Comparison of ENCODE assay signal across 21 cellular contexts in the genomic region with DNA sequence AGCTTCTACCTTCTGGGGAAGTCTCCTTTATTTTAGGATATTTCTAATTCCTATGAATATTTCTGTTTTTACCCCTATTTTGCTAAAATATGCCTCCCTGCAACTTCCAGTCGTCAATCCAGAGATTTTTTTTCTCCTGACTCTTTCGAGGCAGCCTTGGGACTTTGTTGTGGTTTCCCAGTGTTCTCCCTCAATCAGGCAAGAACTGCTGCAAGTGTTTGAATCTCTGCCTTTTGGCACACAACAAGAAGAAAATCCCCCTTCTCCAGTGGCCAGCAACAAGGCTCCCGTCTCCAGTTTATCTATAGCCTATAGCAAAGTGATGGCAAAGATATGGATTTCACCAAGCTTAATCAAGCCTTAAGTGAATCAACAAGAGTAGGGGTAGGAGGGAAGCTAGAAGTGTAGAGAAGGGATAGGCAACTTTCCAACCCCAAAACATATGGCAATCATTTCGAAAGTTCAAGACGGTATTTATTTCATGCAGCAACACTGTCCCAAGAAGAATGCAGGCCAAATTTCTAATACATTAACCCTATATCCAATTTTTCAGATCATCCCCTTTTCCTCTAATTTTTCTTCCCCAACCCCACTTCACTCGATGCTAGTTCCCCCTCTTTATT. TPM values are rescaled to one million over a fixed set of nuclear protein-coding genes. Genes with fewer than 3 reads are reported as not detected.
DNase-seq lines count a peak whose midpoint lies in the region; TF ChIP-seq lines count a peak whose summit lies in the region.
"Had no signal": no experiment of that assay in that cellular context is flagged by ENCODE, and none has a peak within 500 bp of the region (broad histone marks: within the 10 kb centered on the region; RNA-seq: fewer than 3 reads in every experiment).

No MANE protein-coding gene starts in this region.

- peaks cover 9% of the 10 kb centered on the region for H3K4me1 Mint-ChIP-seq in MCF 10A (ENCODE audit: insufficient read depth, unreplicated experiment)
- H3K4me1 Mint-ChIP-seq: activated CD4-positive, alpha-beta memory T cell treated with anti-CD3 and anti-CD28 coated beads, Interleukin-2, amount 10 ng/mL, durations not matched to agents 7 days and 5 days; activated naive CD4-positive, alpha-beta T cell treated with anti-CD3 and anti-CD28 coated beads, Interleukin-2, amount 50 U/mL, for 24 hours; WTC11 had no signal

- H3K4me1 ChIP-seq in breast epithelium (no peaks in the 10 kb centered on the region), Karpas-422 (ENCODE audit: low read length) (no peaks in the 10 kb centered on the region), ascending aorta (no peaks in the 10 kb centered on the region)
- H3K4me1 ChIP-seq: HAP-1, SJCRH30 had no signal

- H3K9me3 Mint-ChIP-seq in MCF 10A (ENCODE audit: unreplicated experiment), result peaks cover 7% of the 10 kb centered on the region

- no peak for DNase-seq in MCF 10A (ENCODE audit: unreplicated experiment)
- DNase-seq in breast epithelium (ENCODE audit: low spot score in 2 of 2), result no peak
- DNase-seq in astrocyte of the spinal cord (ENCODE audit: low read depth, low spot score), result peak; percentile 44
- DNase-seq in foreskin fibroblast, result peak; percentile 60 to 85
- DNase-seq in Karpas-422, result no peak
- no peak for DNase-seq in ascending aorta (ENCODE audit: low spot score in 2 of 2)
- DNase-seq in NCI-H526 treated with DMSO at 0.1 percent for 48 hours (lab: John Stamatoyannopoulos, UW), result no peak
- DNase-seq in superior temporal gyrus (ENCODE audit: extremely low spot score), result no peak
- DNase-seq: activated CD4-positive, alpha-beta memory T cell treated with anti-CD3 and anti-CD28 coated beads, Interleukin-2, amount 10 ng/mL, durations not matched to agents 7 days and 5 days; activated T-cell treated with anti-CD3 and anti-CD28 coated beads, Interleukin-2, amount 50 U/mL, for 48 hours; CD8-positive, alpha-beta T cell; hippocampal formation; kidney glomerular epithelial cell; NCI-H82; PC-3; SJCRH30 had no signal

- no peak overlapping the region for H3K4me3 Mint-ChIP-seq in MCF 10A (ENCODE audit: unreplicated experiment)
- H3K4me3 Mint-ChIP-seq: activated CD4-positive, alpha-beta memory T cell treated with anti-CD3 and anti-CD28 coated beads, Interleukin-2, amount 10 ng/mL, durations not matched to agents 7 days and 5 days; activated naive CD4-positive, alpha-beta T cell treated with anti-CD3 and anti-CD28 coated beads, Interleukin-2, amount 50 U/mL, for 24 hours; CD8-positive, alpha-beta T cell; WTC11 had no signal

- in situ Hi-C loops in astrocyte of the spinal cord (cut with HindIII; ENCODE audit: low sequenced_read_pairs), result no loop called here

- CTCF ChIA-PET in MCF 10A (lab: Yijun Ruan, JAX), result interaction anchor here (0.5 kb wide), 1 partner anchor 468 kb away, joined by 3 read pairs; no protein-coding TSS in a partner anchor

- H3K4me2 ChIP-seq in Karpas-422 (ENCODE audit: low read depth, low read length, poor library complexity, severe bottlenecking), result no peak overlapping the region

- no peaks in the 10 kb centered on the region for H4K20me1 ChIP-seq in Karpas-422 (ENCODE audit: insufficient read depth, low read depth, low read length)

- H3K27ac ChIP-seq in breast epithelium, result no peak overlapping the region
- no peak overlapping the region for H3K27ac ChIP-seq in Karpas-422 (ENCODE audit: low read length)
- H3K27ac ChIP-seq in ascending aorta, result no peak overlapping the region
- H3K27ac ChIP-seq: SJCRH30 had no signal

- H3K36me3 ChIP-seq in breast epithelium (no peaks in the 10 kb centered on the region), Karpas-422 (ENCODE audit: insufficient read depth, low read length) (no peaks in the 10 kb centered on the region), ascending aorta (no peaks in the 10 kb centered on the region)
- H3K36me3 ChIP-seq: HAP-1, SJCRH30 had no signal

- no peaks in the 10 kb centered on the region for H3K9me3 ChIP-seq in breast epithelium
- no peaks in the 10 kb centered on the region for H3K9me3 ChIP-seq in Karpas-422 (ENCODE audit: low read length)
- H3K9me3 ChIP-seq in ascending aorta, result no peaks in the 10 kb centered on the region
- H3K9me3 ChIP-seq: HAP-1 had no signal

- peak overlapping the region; percentile 36 for H3K27ac Mint-ChIP-seq in MCF 10A (ENCODE audit: low read depth, unreplicated experiment)
- H3K27ac Mint-ChIP-seq: activated CD4-positive, alpha-beta memory T cell treated with anti-CD3 and anti-CD28 coated beads, Interleukin-2, amount 10 ng/mL, durations not matched to agents 7 days and 5 days; activated naive CD4-positive, alpha-beta T cell treated with anti-CD3 and anti-CD28 coated beads, Interleukin-2, amount 50 U/mL, for 24 hours; CD8-positive, alpha-beta T cell; WTC11 had no signal

- no peaks in the 10 kb centered on the region for H3K9me2 ChIP-seq in Karpas-422 (replicated peaks; ENCODE audit: insufficient read depth, low read length)

- no peak overlapping the region for H2AFZ ChIP-seq in Karpas-422 (ENCODE audit: low read length)

- no peaks in the 10 kb centered on the region for H3K27me3 ChIP-seq in breast epithelium
- H3K27me3 ChIP-seq in Karpas-422 (ENCODE audit: low read length), result no peaks in the 10 kb centered on the region
- no peaks in the 10 kb centered on the region for H3K27me3 ChIP-seq in ascending aorta
- H3K27me3 ChIP-seq: SJCRH30 had no signal

- POLR2A ChIA-PET in MCF 10A (lab: Yijun Ruan, JAX), result no interaction called here

- no peak for TF ChIP-seq POLR2A in breast epithelium (IDR thresholded peaks at IDR 0.05)

- no peaks in the 10 kb centered on the region for H3K79me2 ChIP-seq in Karpas-422 (ENCODE audit: low read length)

- no peak overlapping the region for H3K9ac ChIP-seq in Karpas-422 (ENCODE audit: low read length)

- TF ChIP-seq CTCF in MCF 10A (IDR thresholded peaks at IDR 0.05; ENCODE audit: unreplicated experiment), result no peak
- TF ChIP-seq CTCF in breast epithelium (IDR thresholded peaks at IDR 0.05), result no peak
- TF ChIP-seq CTCF in astrocyte of the spinal cord (IDR thresholded peaks at IDR 0.05; ENCODE audit: low read depth, low read length), result no peak
- no peak for TF ChIP-seq CTCF in foreskin fibroblast (IDR thresholded peaks at IDR 0.05; ENCODE audit: low read depth, low read length)
- no peak for TF ChIP-seq CTCF in ascending aorta (IDR thresholded peaks at IDR 0.05)

- BruUV-seq in MCF 10A (replicated peaks; lab: Mats Ljungman, UMichigan), result no TSS peak

- intact Hi-C loops in MCF 10A (cut with micrococcal nuclease) (no loop called here), breast epithelium (cut with DNase I; ENCODE audit: low total_unique reads) (no loop called here), ascending aorta (cut with DNase I) (no loop called here)

- H3K4me3 ChIP-seq in breast epithelium, result no peak overlapping the region
- no peak overlapping the region for H3K4me3 ChIP-seq in astrocyte of the spinal cord (ENCODE audit: low read depth, low read length)
- H3K4me3 ChIP-seq in foreskin fibroblast (ENCODE audit: low read depth in 1 of 2, low read length in 2 of 2), result peak overlapping the region in 1 of 2 donors; percentile 1
- no peak overlapping the region for H3K4me3 ChIP-seq in Karpas-422 (ENCODE audit: low read length)
- H3K4me3 ChIP-seq in ascending aorta, result no peak overlapping the region
- H3K4me3 ChIP-seq: HAP-1, SJCRH30 had no signal

- no peaks in the 10 kb centered on the region for H3K36me3 Mint-ChIP-seq in MCF 10A (ENCODE audit: insufficient read depth, unreplicated experiment)
- H3K36me3 Mint-ChIP-seq: activated naive CD4-positive, alpha-beta T cell treated with anti-CD3 and anti-CD28 coated beads, Interleukin-2, amount 50 U/mL, for 24 hours; CD8-positive, alpha-beta T cell; WTC11 had no signal

- H3K27me3 Mint-ChIP-seq in MCF 10A (ENCODE audit: insufficient read depth, unreplicated experiment), result no peaks in the 10 kb centered on the region
- H3K27me3 Mint-ChIP-seq: activated CD4-positive, alpha-beta memory T cell treated with anti-CD3 and anti-CD28 coated beads, Interleukin-2, amount 10 ng/mL, durations not matched to agents 7 days and 5 days; activated naive CD4-positive, alpha-beta T cell treated with anti-CD3 and anti-CD28 coated beads, Interleukin-2, amount 50 U/mL, for 24 hours had no signal

RNA-seq across cellular contexts. Expression of a gene that starts 37.7 kb away (rescaled TPM):
- total RNA-seq in MCF 10A (2022) (6.1 and 7.0 TPM in 2 replicates), breast epithelium (1 to 10 TPM; 2.6 to 3.4 (median 3.4) TPM), ascending aorta (6.0 TPM)
- total RNA-seq in Karpas-422 (2014; rRNA removed; shearing (Covaris generic); ENCODE audit: low replicate concordance), result 0.14 and 0.30 TPM in 2 replicates
- total RNA-seq: A172; activated CD4-positive, alpha-beta memory T cell treated with anti-CD3 and anti-CD28 coated beads, Interleukin-2, amount 10 ng/mL, durations not matched to agents 7 days and 5 days; CD8-positive, alpha-beta T cell; PC-3; T-helper 2 cell treated with Interferon-gamma antibody and Interleukin-4, amounts not matched to agents 100 ng/mL and 5 ng/mL, for 36 hours had no signal

Comparison
In these comparisons a context has a peak if more than half of its experiments do, and no peak if none do; other contexts are left out.
1. DNase-seq: peak in astrocyte of the spinal cord (single experiment) and foreskin fibroblast (2 of 2); none in MCF 10A (single experiment), breast epithelium (0 of 2), Karpas-422 (single experiment), ascending aorta (0 of 2), NCI-H526 treated with DMSO at 0.1 percent for 48 hours (single experiment) and superior temporal gyrus (single experiment).